ENCODE assay signal across 19 cellular contexts in genomic region chr1:150883121-150883520, GRCh38. TPM values are rescaled to one million over a fixed set of nuclear protein-coding genes. Genes with fewer than 3 reads are reported as not detected.
"Had no signal": no experiment of that assay in that cellular context is flagged by ENCODE, and none has a peak within 500 bp of the region (broad histone marks: within the 10 kb centered on the region; RNA-seq: fewer than 3 reads in every experiment).

No MANE protein-coding gene starts in this region.

RNA-seq across cellular contexts. Expression of gene CTXND2, which starts 3.8 kb away (rescaled TPM):
- total RNA-seq: cerebellum; dorsolateral prefrontal cortex; gastrocnemius medialis; glomerular endothelial cell; left ventricle myocardium superior; lower lobe of right lung; mesothelial cell of epicardium; mucosa of descending colon; naive thymus-derived CD4-positive, alpha-beta T cell; occipital lobe; pancreas; posterior vena cava; pulmonary artery endothelial cell; spleen; temporal lobe; thyroid gland; ureter had no signal
- polyA plus RNA-seq: esophagus; keratinocyte; naive thymus-derived CD4-positive, alpha-beta T cell; pancreas; spleen had no signal
